In genomic region chr1:1360511-1361169, GRCh38 we compare ENCODE assay signal across 11 cellular contexts. TPM values are rescaled to one million over a fixed set of nuclear protein-coding genes. Genes with fewer than 3 reads are reported as not detected.
DNase-seq lines count a peak whose midpoint lies in the region; ATAC-seq and TF ChIP-seq lines count a peak whose summit lies in the region.
"Had no signal": no experiment of that assay in that cellular context is flagged by ENCODE, and none has a peak within 500 bp of the region (broad histone marks: within the 10 kb centered on the region; RNA-seq: fewer than 3 reads in every experiment).

No MANE protein-coding gene starts in this region.

- H3K27me3 ChIP-seq in IMR-90 (ENCODE audit: control insufficient read depth, insufficient read depth, low read length) (no peaks in the 10 kb centered on the region), lung (ENCODE audit: control insufficient read depth, insufficient read depth) (no peaks in the 10 kb centered on the region), upper lobe of right lung (peaks cover 13% of the 10 kb centered on the region)

- H3K4me1 ChIP-seq in IMR-90 (ENCODE audit: control insufficient read depth, insufficient read depth, low read length) (peaks cover 31% of the 10 kb centered on the region), lung (ENCODE audit: control insufficient read depth in 2 of 2, insufficient read depth in 2 of 2, low read length in 2 of 2) (peaks cover 0 to 5% of the 10 kb centered on the region in 2 donors), upper lobe of right lung (peaks cover 19% of the 10 kb centered on the region)

- H3K9me1 ChIP-seq in IMR-90 (ENCODE audit: insufficient read depth, low read length): peaks cover 13% of the 10 kb centered on the region

- no peak for TF ChIP-seq CTCF in IMR-90 (conservative IDR thresholded peaks at IDR 0.05; ENCODE audit: low read depth, low read length)
- TF ChIP-seq CTCF in lung (IDR thresholded peaks at IDR 0.05; ENCODE audit: control extremely low read depth, extremely low read depth): no peak
- no peak for TF ChIP-seq CTCF in upper lobe of right lung (IDR thresholded peaks at IDR 0.05)
- TF ChIP-seq CTCF in GM20000 (IDR thresholded peaks at IDR 0.05; ENCODE audit: extremely low read depth, missing control alignments): no peak

- TF ChIP-seq POLR2A in IMR-90 (IDR thresholded peaks at IDR 0.05; ENCODE audit: low read depth, low read length): no peak

- peak overlapping the region; percentile 98 for H3K14ac ChIP-seq in IMR-90 (replicated peaks; ENCODE audit: low read depth, low read length)

- peak overlapping the region; percentile 99 for H2BK15ac ChIP-seq in IMR-90 (ENCODE audit: low read depth, low read length)

- peaks cover 12% of the 10 kb centered on the region for H4K20me1 ChIP-seq in IMR-90 (ENCODE audit: insufficient read depth, low read length)

- TF ChIP-seq RAD21 in IMR-90 (IDR thresholded peaks at IDR 0.05; ENCODE audit: low read length): no peak

- intact Hi-C loops in IMR-90 (cut with micrococcal nuclease) (no loop called here), upper lobe of right lung (cut with DNase I) (no loop called here)

- H3K4me2 ChIP-seq in IMR-90 (ENCODE audit: low read depth, low read length): peak overlapping the region; percentile 71

- H3K4me3 ChIP-seq in IMR-90 (ENCODE audit: insufficient read depth, low read depth, low read length) (no peak overlapping the region), lung (no peak overlapping the region), upper lobe of right lung (no peak overlapping the region)

- H3K4ac ChIP-seq in IMR-90 (ENCODE audit: low read depth, low read length): peak overlapping the region; percentile 100

- H3K9ac ChIP-seq in IMR-90 (ENCODE audit: low read depth, low read length): peak overlapping the region; percentile 41

- peak overlapping the region; percentile 98 for H2BK5ac ChIP-seq in IMR-90 (ENCODE audit: low read depth, low read length, poor library complexity, severe bottlenecking)

- peak overlapping the region; percentile 99 for H4K91ac ChIP-seq in IMR-90 (ENCODE audit: insufficient read depth, low read depth, low read length)

- peak overlapping the region; percentile 100 for H2AK5ac ChIP-seq in IMR-90 (ENCODE audit: low read depth, low read length)

- peak overlapping the region; percentile 67; the same call in 1 of the 2 replicates for H3K56ac ChIP-seq in IMR-90 (ENCODE audit: extremely low read depth, insufficient read depth, low read length)

- peak overlapping the region; percentile 88 for H4K5ac ChIP-seq in IMR-90 (ENCODE audit: low read depth, low read length)

- no TSS peak for BruUV-seq in IMR-90 (replicated peaks; lab: Mats Ljungman, UMichigan)

- H3K27ac ChIP-seq in IMR-90 (ENCODE audit: insufficient read depth, low read length): peak overlapping the region; percentile 96
- H3K27ac ChIP-seq in lung (ENCODE audit: low read depth in 1 of 2, low read length in 1 of 2): peak overlapping the region in 1 of 2 donors; percentile 44
- H3K27ac ChIP-seq in upper lobe of right lung: peak overlapping the region; percentile 81

- in situ Hi-C loops in IMR-90 (cut with MboI; ENCODE audit: low sequenced_read_pairs): no loop called here

- peak overlapping the region; percentile 99 for H2BK120ac ChIP-seq in IMR-90 (ENCODE audit: low read depth, low read length)

- CTCF ChIA-PET in IMR-90 (lab: Yijun Ruan, JAX): no interaction called here

- DNase-seq in IMR-90: peak; percentile 93
- DNase-seq in dedifferentiated amniotic fluid mesenchymal stem cell (ENCODE audit: extremely low spot score): peak; percentile 92
- DNase-seq in lung (ENCODE audit: low spot score): no peak
- peak; percentile 74 for DNase-seq in upper lobe of right lung
- no peak for DNase-seq in NCI-H82 (lab: John Stamatoyannopoulos, UW)
- DNase-seq in activated gamma-delta T cell treated with Interleukin-2 at 50 U/mL for 16 hours: no peak
- no peak for DNase-seq in HT-29 (ENCODE audit: low spot score)
- no peak for DNase-seq in GM20000 (ENCODE audit: low spot score)
- DNase-seq: activated naive CD4-positive, alpha-beta T cell treated with anti-CD3 and anti-CD28 coated beads, Interleukin-2, amount 50 U/mL, for 16 hours had no signal

- peak overlapping the region; percentile 84 to 99 for H4K8ac ChIP-seq in IMR-90 (ENCODE audit: low read depth in 2 of 2, low read length in 2 of 2)

- POLR2A ChIA-PET in IMR-90 (lab: Charles Lee; ENCODE audit: unreplicated experiment): no interaction called here

- peak overlapping the region; percentile 92 for H3K18ac ChIP-seq in IMR-90 (ENCODE audit: low read depth, low read length)

- H2BK20ac ChIP-seq in IMR-90 (ENCODE audit: low read depth, low read length): peak overlapping the region; percentile 99

- dilution Hi-C loops in IMR-90 (cut with HindIII; ENCODE audit: low sequenced_read_pairs, unreplicated experiment): no loop called here

- H3K23ac ChIP-seq in IMR-90 (ENCODE audit: low read depth, low read length): peak overlapping the region; percentile 98

- 36% methylated on average over 10 of the region's 20 CpGs; no CpG with 5 or more reads in 1 of the 2 experiments for WGBS in IMR-90 (ENCODE audit: extremely low coverage in 2 of 2, insufficient read length in 1 of 2), 2 experiments
- 69 to 76% methylated on average over 20 of the region's 20 CpGs for WGBS in lung, 2 donors

- peak; percentile 61 for ATAC-seq in IMR-90 (ENCODE audit: low read depth)
- ATAC-seq in lung (ENCODE audit: insufficient read depth, low FRiP score): peak; percentile 44
- ATAC-seq in upper lobe of right lung: peak; percentile 57
- ATAC-seq: naive thymus-derived CD8-positive, alpha-beta T cell had no signal

- H3K36me3 ChIP-seq in IMR-90 (ENCODE audit: control insufficient read depth, insufficient read depth, low read length): peaks cover 4% of the 10 kb centered on the region; the same call in 1 of the 2 replicates
- no peaks in the 10 kb centered on the region for H3K36me3 ChIP-seq in lung (ENCODE audit: control insufficient read depth in 2 of 2, insufficient read depth in 2 of 2, low read length in 2 of 2)
- H3K36me3 ChIP-seq in upper lobe of right lung: no peaks in the 10 kb centered on the region

- peak overlapping the region; percentile 94 for H2AK9ac ChIP-seq in IMR-90 (replicated peaks; ENCODE audit: low read depth, low read length, poor library complexity)

- H2AFZ ChIP-seq in IMR-90 (replicated peaks; ENCODE audit: low read length, poor library complexity): peak overlapping the region; percentile 45

- peaks cover 4 to 17% of the 10 kb centered on the region in 2 experiments; a peak in 3 of 4 replicates for H3K79me1 ChIP-seq in IMR-90 (ENCODE audit: low read depth in 1 of 2, low read length in 2 of 2)

- no peaks in the 10 kb centered on the region for H3K9me3 ChIP-seq in IMR-90 (ENCODE audit: control insufficient read depth, insufficient read depth, low read length)
- H3K9me3 ChIP-seq in lung (ENCODE audit: control insufficient read depth in 2 of 2, insufficient read depth in 1 of 2, low read length in 1 of 2): peaks cover 0 to 3% of the 10 kb centered on the region in 2 donors
- H3K9me3 ChIP-seq in upper lobe of right lung: no peaks in the 10 kb centered on the region

TF ChIP-seq in IMR-90, 13 proteins besides CTCF, POLR2A, EP300 and RAD21 (continues in another document):
- TF ChIP-seq MXI1 (IDR thresholded peaks at IDR 0.05; ENCODE audit: borderline replicate concordance, low read depth, low read length): no peak
- TF ChIP-seq BHLHE40 (IDR thresholded peaks at IDR 0.05; ENCODE audit: low read depth, low read length): peak; percentile 50
- peak; percentile 85 for TF ChIP-seq RCOR1 (IDR thresholded peaks at IDR 0.05; ENCODE audit: insufficient replicate concordance, low read length)
- TF ChIP-seq MAFK (IDR thresholded peaks at IDR 0.05; ENCODE audit: low read depth, low read length): no peak
- TF ChIP-seq RFX5 (IDR thresholded peaks at IDR 0.05; ENCODE audit: low read depth, low read length): no peak
- peak; percentile 81 for TF ChIP-seq FOS (IDR thresholded peaks at IDR 0.05; ENCODE audit: low read depth, low read length)

RNA-seq across cellular contexts. Expression of gene MXRA8, which starts 2.3 kb away (rescaled TPM):
- 92.5 and 97.8 TPM in 2 replicates for total RNA-seq in IMR-90 (2012; rRNA removed)
- 469 and 502 TPM in 2 replicates for polyA plus RNA-seq in IMR-90 (2012; rRNA removed)
- polyA plus RNA-seq in IMR-90 (2012; cell fraction: cytosol; rRNA removed): 392 and 634 TPM in 2 replicates
- polyA plus RNA-seq in IMR-90 (2012; cell fraction: nucleus; rRNA removed; ENCODE audit: low replicate concordance): 1,013 and 2,455 TPM in 2 replicates
- 100 to 1,000 TPM in 1 of 2 donors, 10 to 100 TPM in 1; 68.9 to 213 TPM for total RNA-seq in lung
- 10 to 100 TPM; 38.5 to 65.0 TPM for polyA plus RNA-seq in lung
- total RNA-seq in upper lobe of right lung: 66.3 TPM
- not detected in 2 replicates for total RNA-seq in HT-29 (2014; rRNA removed; shearing (Covaris generic))
- total RNA-seq: NCI-H460 had no signal

RNA-seq across cellular contexts. Expression of gene DVL1, which starts 11.4 kb away (rescaled TPM):
- 27.2 and 27.5 TPM in 2 replicates for total RNA-seq in IMR-90 (2012; rRNA removed)
- polyA plus RNA-seq in IMR-90 (2012; rRNA removed): 35.9 and 47.6 TPM in 2 replicates
- 17.5 and 35.8 TPM in 2 replicates for polyA plus RNA-seq in IMR-90 (2012; cell fraction: cytosol; rRNA removed)
- 176 and 462 TPM in 2 replicates for polyA plus RNA-seq in IMR-90 (2012; cell fraction: nucleus; rRNA removed; ENCODE audit: low replicate concordance)
- 10 to 100 TPM; 39.2 to 79.1 TPM for total RNA-seq in lung
- polyA plus RNA-seq in lung: 10 to 100 TPM; 48.8 to 76.9 TPM
- total RNA-seq in upper lobe of right lung: 66.0 TPM
- 246 and 269 TPM in 2 replicates for total RNA-seq in HT-29 (2014; rRNA removed; shearing (Covaris generic))

RNA-seq across cellular contexts. Expression of gene AURKAIP1, which starts 14.4 kb away (rescaled TPM):
- total RNA-seq in IMR-90 (2012; rRNA removed) (45.7 and 63.0 TPM in 2 replicates), lung (100 to 1,000 TPM in 1 of 2 donors, 10 to 100 TPM in 1; 43.5 to 157 TPM), upper lobe of right lung (92.1 TPM)
- polyA plus RNA-seq in IMR-90 (2012; rRNA removed) (107 and 129 TPM in 2 replicates), lung (100 to 1,000 TPM; 179 to 208 TPM)
- polyA plus RNA-seq in IMR-90 (2012; cell fraction: cytosol; rRNA removed): 140 and 151 TPM in 2 replicates
- 73.9 and 142 TPM in 2 replicates for polyA plus RNA-seq in IMR-90 (2012; cell fraction: nucleus; rRNA removed; ENCODE audit: low replicate concordance)
- 377 and 383 TPM in 2 replicates for total RNA-seq in HT-29 (2014; rRNA removed; shearing (Covaris generic))

RNA-seq across cellular contexts. Expression of gene TAS1R3, which starts 29.6 kb away (rescaled TPM):
- total RNA-seq in IMR-90 (2012; rRNA removed): under 0.01 TPM in 1 of 2 replicates, not detected in the other
- polyA plus RNA-seq in IMR-90 (2012; rRNA removed): 0.05 and 0.06 TPM in 2 replicates
- 0.04 TPM in 1 of 2 replicates, not detected in the other for polyA plus RNA-seq in IMR-90 (2012; cell fraction: cytosol; rRNA removed)
- 0.56 and 1.9 TPM in 2 replicates for polyA plus RNA-seq in IMR-90 (2012; cell fraction: nucleus; rRNA removed; ENCODE audit: low replicate concordance)
- total RNA-seq in lung: 1 to 10 TPM in 1 of 2 donors, under 1 TPM in 1; 0.67 to 1.3 TPM
- under 1 TPM; 0.13 to 0.43 TPM for polyA plus RNA-seq in lung
- total RNA-seq in upper lobe of right lung: 0.32 TPM
- 0.89 and 1.6 TPM in 2 replicates for total RNA-seq in HT-29 (2014; rRNA removed; shearing (Covaris generic))

RNA-seq across cellular contexts. Expression of gene CPTP, which starts 36.0 kb away (rescaled TPM):
- total RNA-seq in IMR-90 (2012; rRNA removed) (2.7 and 3.1 TPM in 2 replicates), lung (10 to 100 TPM; 14.2 to 24.2 TPM), upper lobe of right lung (20.4 TPM)
- polyA plus RNA-seq in IMR-90 (2012; rRNA removed) (12.1 and 15.4 TPM in 2 replicates), lung (10 to 100 TPM; 10.9 to 32.0 TPM)
- 7.4 and 21.9 TPM in 2 replicates for polyA plus RNA-seq in IMR-90 (2012; cell fraction: cytosol; rRNA removed)
- 5.6 and 16.7 TPM in 2 replicates for polyA plus RNA-seq in IMR-90 (2012; cell fraction: nucleus; rRNA removed; ENCODE audit: low replicate concordance)
- total RNA-seq in HT-29 (2014; rRNA removed; shearing (Covaris generic)): 62.5 and 70.5 TPM in 2 replicates

Comparison
In these comparisons a context has a peak if more than half of its experiments do, and no peak if none do; other contexts are left out.
1. DNase-seq: peak in IMR-90 (single experiment), dedifferentiated amniotic fluid mesenchymal stem cell (single experiment) and upper lobe of right lung (single experiment); none in lung (single experiment), NCI-H82 (single experiment), activated gamma-delta T cell treated with Interleukin-2 at 50 U/mL for 16 hours (single experiment), HT-29 (single experiment) and GM20000 (single experiment).
2. RNA of gene MXRA8, which starts 2.3 kb away (total RNA-seq): 68.9 to 213 TPM in lung, 92.5 to 97.8 TPM in IMR-90 and 66.3 TPM in upper lobe of right lung (single experiment); not detected in HT-29; every median in the first group is over 10 times any median in the second.
3. Peak in every context shown above with its lines, with median percentiles within 50 percentile points of each other: ATAC-seq.